ENCODE assay signal across 10 cellular contexts in genomic region chr22:50246242-50247175, GRCh38. TPM values are rescaled to one million over a fixed set of nuclear protein-coding genes. Genes with fewer than 3 reads are reported as not detected.
DNase-seq lines count a peak whose midpoint lies in the region; ATAC-seq and TF ChIP-seq lines count a peak whose summit lies in the region.
"Had no signal": no experiment of that assay in that cellular context is flagged by ENCODE, and none has a peak within 500 bp of the region (broad histone marks: within the 10 kb centered on the region; RNA-seq: fewer than 3 reads in every experiment).

No MANE protein-coding gene starts in this region.

- H3K27ac ChIP-seq in brain microvascular endothelial cell, result no peak overlapping the region
- no peak overlapping the region for H3K27ac ChIP-seq in neural cell (ENCODE audit: low read length)
- no peak overlapping the region for H3K27ac ChIP-seq in heart right ventricle

- no peak for TF ChIP-seq EP300 in neural cell (conservative IDR thresholded peaks at IDR 0.05; ENCODE audit: poor library complexity, severe bottlenecking)

- no peak for TF ChIP-seq RAD21 in neural cell (conservative IDR thresholded peaks at IDR 0.05)

- no peak overlapping the region for H3K4me3 ChIP-seq in brain microvascular endothelial cell (ENCODE audit: low read depth, low read length)
- H3K4me3 ChIP-seq in neural cell (ENCODE audit: low read length), result peak overlapping the region; percentile 95
- peak overlapping the region in 3 of 10 donors; percentile 68 to 100 (median 77) for H3K4me3 ChIP-seq in heart right ventricle

- H3K36me3 Mint-ChIP-seq in Calu3 (ENCODE audit: insufficient read depth, unreplicated experiment), result peaks cover 80% of the 10 kb centered on the region

- no TSS peak for BruUV-seq in Calu3 (replicated peaks; lab: Mats Ljungman, UMichigan)

- peaks cover 9% of the 10 kb centered on the region for H3K36me3 ChIP-seq in brain microvascular endothelial cell (replicated peaks)
- H3K36me3 ChIP-seq in neural cell (ENCODE audit: insufficient read depth, low read length), result no peaks in the 10 kb centered on the region
- peaks cover 0 to 31% (median 0%) of the 10 kb centered on the region in 9 donors for H3K36me3 ChIP-seq in heart right ventricle
- H3K36me3 ChIP-seq: right atrium auricular region had no signal

- no peaks in the 10 kb centered on the region for H3K27me3 ChIP-seq in brain microvascular endothelial cell (replicated peaks)
- H3K27me3 ChIP-seq in neural cell (ENCODE audit: insufficient read depth, low read depth, low read length), result no peaks in the 10 kb centered on the region
- H3K27me3 ChIP-seq in heart right ventricle, result no peaks in the 10 kb centered on the region
- H3K27me3 ChIP-seq: right atrium auricular region had no signal

- H3K4me3 Mint-ChIP-seq in Calu3 (ENCODE audit: low read depth, unreplicated experiment), result peak overlapping the region; percentile 78

- DNase-seq in Calu3, result peak; percentile 35
- peak; percentile 75 for DNase-seq in HuH-7 (ENCODE audit: low spot score)
- DNase-seq in brain microvascular endothelial cell, result no peak
- DNase-seq in UCSD-AML1 (lab: John Stamatoyannopoulos, UW; ENCODE audit: unreplicated experiment), result no peak
- no peak for DNase-seq in heart right ventricle
- DNase-seq in NOMO-1 treated with DMSO at 0.1 percent for 48 hours (lab: John Stamatoyannopoulos, UW; ENCODE audit: unreplicated experiment), result no peak
- DNase-seq in activated CD8-positive, alpha-beta memory T cell treated with anti-CD3 and anti-CD28 coated beads for 24 hours, result no peak
- DNase-seq: activated gamma-delta T cell treated with Interleukin-2 at 50 U/mL for 16 hours had no signal

- H3K9me3 Mint-ChIP-seq in Calu3 (ENCODE audit: low read depth, unreplicated experiment), result no peaks in the 10 kb centered on the region

- H3K27me3 Mint-ChIP-seq in Calu3 (ENCODE audit: unreplicated experiment), result no peaks in the 10 kb centered on the region

- no peak for ATAC-seq in heart right ventricle

- no peaks in the 10 kb centered on the region for H3F3A ChIP-seq in neural cell (ENCODE audit: insufficient read depth, low read length, poor library complexity, severe bottlenecking)

- in situ Hi-C loops in brain microvascular endothelial cell (cut with HindIII; ENCODE audit: low pct_ligation_motif_present, low sequenced_read_pairs), result no loop called here

- TF ChIP-seq CTCF in Calu3 (IDR thresholded peaks at IDR 0.05; ENCODE audit: unreplicated experiment), result no peak
- TF ChIP-seq CTCF in brain microvascular endothelial cell (IDR thresholded peaks at IDR 0.05; ENCODE audit: low read depth, low read length, missing control alignments), result peak; percentile 27
- peak; percentile 40 for TF ChIP-seq CTCF in neural cell (IDR thresholded peaks at IDR 0.05; ENCODE audit: poor library complexity, severe bottlenecking)
- TF ChIP-seq CTCF in heart right ventricle (IDR thresholded peaks at IDR 0.05), result no peak

- H3K4me1 Mint-ChIP-seq in Calu3 (ENCODE audit: low read depth, unreplicated experiment), result peaks cover 7% of the 10 kb centered on the region

- H4K20me1 ChIP-seq in neural cell (ENCODE audit: insufficient read depth), result no peaks in the 10 kb centered on the region

- peak overlapping the region; percentile 86 for H3K9ac ChIP-seq in neural cell (ENCODE audit: low read length)

- intact Hi-C loops in Calu3 (cut with micrococcal nuclease; ENCODE audit: unreplicated experiment) (no loop called here), heart right ventricle (cut with DNase I) (loop anchor here in 5 of 10 donors (10.0 kb wide), 2 partner anchors 258 to 278 kb away; partner anchors contain the start of genes LMF2 (in 4 of the 5), NCAPH2 (in 4 of the 5) and SCO2 (in 1 of the 5))

- 82 to 90% methylated on average over 20 of the region's 20 CpGs for WGBS in heart right ventricle, 2 donors

- H2AFZ ChIP-seq in neural cell (ENCODE audit: low read depth, low read length), result no peak overlapping the region

- peaks cover 42 to 72% (median 60%) of the 10 kb centered on the region in 9 donors for H3K4me1 ChIP-seq in heart right ventricle

- H3K9me3 ChIP-seq in neural cell (ENCODE audit: low read length), result no peaks in the 10 kb centered on the region
- no peaks in the 10 kb centered on the region for H3K9me3 ChIP-seq in heart right ventricle
- H3K9me3 ChIP-seq: right atrium auricular region had no signal

- H3K9me2 ChIP-seq in neural cell (ENCODE audit: insufficient read depth, low read length), result no peaks in the 10 kb centered on the region

- CTCF ChIA-PET in Calu3 (lab: Charles Lee), result no interaction called here

- no peak overlapping the region for H3K4me2 ChIP-seq in neural cell (ENCODE audit: low read length)

- H3K79me2 ChIP-seq in neural cell (replicated peaks; ENCODE audit: insufficient read depth, low read length), result peaks cover 26% of the 10 kb centered on the region

- no peak overlapping the region for H3K27ac Mint-ChIP-seq in Calu3 (ENCODE audit: unreplicated experiment)

TF ChIP-seq in neural cell, 6 proteins besides CTCF, POLR2A, EP300 and RAD21:
- TF ChIP-seq, protein P1, sequence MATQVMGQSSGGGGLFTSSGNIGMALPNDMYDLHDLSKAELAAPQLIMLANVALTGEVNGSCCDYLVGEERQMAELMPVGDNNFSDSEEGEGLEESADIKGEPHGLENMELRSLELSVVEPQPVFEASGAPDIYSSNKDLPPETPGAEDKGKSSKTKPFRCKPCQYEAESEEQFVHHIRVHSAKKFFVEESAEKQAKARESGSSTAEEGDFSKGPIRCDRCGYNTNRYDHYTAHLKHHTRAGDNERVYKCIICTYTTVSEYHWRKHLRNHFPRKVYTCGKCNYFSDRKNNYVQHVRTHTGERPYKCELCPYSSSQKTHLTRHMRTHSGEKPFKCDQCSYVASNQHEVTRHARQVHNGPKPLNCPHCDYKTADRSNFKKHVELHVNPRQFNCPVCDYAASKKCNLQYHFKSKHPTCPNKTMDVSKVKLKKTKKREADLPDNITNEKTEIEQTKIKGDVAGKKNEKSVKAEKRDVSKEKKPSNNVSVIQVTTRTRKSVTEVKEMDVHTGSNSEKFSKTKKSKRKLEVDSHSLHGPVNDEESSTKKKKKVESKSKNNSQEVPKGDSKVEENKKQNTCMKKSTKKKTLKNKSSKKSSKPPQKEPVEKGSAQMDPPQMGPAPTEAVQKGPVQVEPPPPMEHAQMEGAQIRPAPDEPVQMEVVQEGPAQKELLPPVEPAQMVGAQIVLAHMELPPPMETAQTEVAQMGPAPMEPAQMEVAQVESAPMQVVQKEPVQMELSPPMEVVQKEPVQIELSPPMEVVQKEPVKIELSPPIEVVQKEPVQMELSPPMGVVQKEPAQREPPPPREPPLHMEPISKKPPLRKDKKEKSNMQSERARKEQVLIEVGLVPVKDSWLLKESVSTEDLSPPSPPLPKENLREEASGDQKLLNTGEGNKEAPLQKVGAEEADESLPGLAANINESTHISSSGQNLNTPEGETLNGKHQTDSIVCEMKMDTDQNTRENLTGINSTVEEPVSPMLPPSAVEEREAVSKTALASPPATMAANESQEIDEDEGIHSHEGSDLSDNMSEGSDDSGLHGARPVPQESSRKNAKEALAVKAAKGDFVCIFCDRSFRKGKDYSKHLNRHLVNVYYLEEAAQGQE (IDR thresholded peaks at IDR 0.05; ENCODE audit: borderline replicate concordance), result no peak
- TF ChIP-seq MXI1 (conservative IDR thresholded peaks at IDR 0.05; ENCODE audit: poor library complexity, severe bottlenecking) (no peak), EZH2 (IDR thresholded peaks at IDR 0.05; ENCODE audit: borderline replicate concordance, insufficient read depth, low read length, poor library complexity, severe bottlenecking) (no peak), TAF1 (IDR thresholded peaks at IDR 0.05; ENCODE audit: low read depth) (no peak), POLR2AphosphoS5 (IDR thresholded peaks at IDR 0.05) (no peak), SMC3 (conservative IDR thresholded peaks at IDR 0.05; ENCODE audit: poor library complexity) (no peak)
TF ChIP-seq in neural cell: peak in this region for 0.

RNA-seq across cellular contexts. Expression of gene TUBGCP6, which starts 1.7 kb away (rescaled TPM):
- total RNA-seq in Calu3 (2022), result 49.7 and 54.7 TPM in 2 replicates
- polyA plus RNA-seq in neural cell, result 74.5 and 89.1 TPM in 2 replicates
- 58.4 and 60.8 TPM in 2 replicates for polyA minus RNA-seq in neural cell
- total RNA-seq in heart right ventricle, result 10 to 100 TPM; 15.5 to 23.3 (median 18.5) TPM
- 10 to 100 TPM; 14.2 to 40.7 TPM for polyA plus RNA-seq in heart right ventricle

RNA-seq across cellular contexts. Expression of gene HDAC10, which starts 4.6 kb away (rescaled TPM):
- total RNA-seq in Calu3 (2022) (52.9 and 69.2 TPM in 2 replicates), heart right ventricle (10 to 100 TPM in 6 of 10 donors, 1 to 10 TPM in 4; 7.1 to 16.7 (median 10.3) TPM)
- polyA plus RNA-seq in neural cell (39.1 and 40.5 TPM in 2 replicates), heart right ventricle (10 to 100 TPM in 1 of 2 donors, 1 to 10 TPM in 1; 7.9 to 20.3 TPM)
- polyA minus RNA-seq in neural cell, result 28.7 and 29.2 TPM in 2 replicates

RNA-seq across cellular contexts. Expression of gene MAPK12, which starts 15.0 kb away (rescaled TPM):
- total RNA-seq in Calu3 (2022) (21.1 and 27.5 TPM in 2 replicates), heart right ventricle (10 to 100 TPM; 10.6 to 21.9 (median 16.1) TPM)
- polyA plus RNA-seq in neural cell (36.7 and 53.3 TPM in 2 replicates), heart right ventricle (10 to 100 TPM; 14.8 to 23.0 TPM)
- polyA minus RNA-seq in neural cell, result 24.3 and 25.1 TPM in 2 replicates

RNA-seq across cellular contexts. Expression of gene MAPK11, which starts 23.7 kb away (rescaled TPM):
- total RNA-seq in Calu3 (2022) (14.3 and 23.7 TPM in 2 replicates), heart right ventricle (10 to 100 TPM in 2 of 10 donors, 1 to 10 TPM in 8; 4.3 to 11.3 (median 7.1) TPM)
- polyA plus RNA-seq in neural cell (36.3 and 55.0 TPM in 2 replicates), heart right ventricle (10 to 100 TPM; 11.6 to 18.0 TPM)
- 11.2 and 15.3 TPM in 2 replicates for polyA minus RNA-seq in neural cell

RNA-seq across cellular contexts. Expression of gene SELENOO, which starts 45.7 kb away (rescaled TPM):
- 28.6 and 29.5 TPM in 2 replicates for total RNA-seq in Calu3 (2022)
- 42.0 and 54.2 TPM in 2 replicates for polyA plus RNA-seq in neural cell
- polyA minus RNA-seq in neural cell, result 8.5 and 9.7 TPM in 2 replicates
- 10 to 100 TPM in 9 of 10 donors, 1 to 10 TPM in 1; 9.6 to 24.6 (median 11.9) TPM for total RNA-seq in heart right ventricle
- polyA plus RNA-seq in heart right ventricle, result 10 to 100 TPM; 22.6 to 29.8 TPM

Comparison
In these comparisons a context has a peak if more than half of its experiments do, and no peak if none do; other contexts are left out.
1. DNase-seq: peak in Calu3 (single experiment) and HuH-7 (single experiment); none in brain microvascular endothelial cell (single experiment), UCSD-AML1 (single experiment), heart right ventricle (0 of 2), NOMO-1 treated with DMSO at 0.1 percent for 48 hours (single experiment) and activated CD8-positive, alpha-beta memory T cell treated with anti-CD3 and anti-CD28 coated beads for 24 hours (single experiment).
2. CTCF ChIP-seq: peak in brain microvascular endothelial cell (single experiment) and neural cell (single experiment); none in Calu3 (single experiment) and heart right ventricle (0 of 9).